ENCODE assay signal across 29 cellular contexts in genomic region chr4:82553020-82553419, GRCh38. TPM values are rescaled to one million over a fixed set of nuclear protein-coding genes. Genes with fewer than 3 reads are reported as not detected.
"Had no signal": no experiment of that assay in that cellular context is flagged by ENCODE, and none has a peak within 500 bp of the region (broad histone marks: within the 10 kb centered on the region; RNA-seq: fewer than 3 reads in every experiment).

No MANE protein-coding gene starts in this region.

- H3K4me3 Mint-ChIP-seq: effector memory CD8-positive, alpha-beta T cell; memory B cell; natural killer cell; stimulated activated naive B cell treated with anti-CD40 and anti-IgM and Interleukin-4, amounts not matched to agents 10 μg/mL and 1 μg/mL and 100 μg/mL, for 72 hours; stimulated activated naive CD8-positive, alpha-beta T cell treated with anti-CD3 and anti-CD28 coated beads, Interleukin-15, Interleukin-2, amounts not matched to agents 100 ng/mL and 50 ng/mL, for 24 hours had no signal

- H3K4me1 Mint-ChIP-seq: memory B cell; natural killer cell; stimulated activated naive B cell treated with anti-CD40 and anti-IgM and Interleukin-4, amounts not matched to agents 10 μg/mL and 1 μg/mL and 100 μg/mL, for 72 hours had no signal

- FAIRE-seq: endometrium, islet of Langerhans, urothelium cell line had no signal

- H3K9me3 Mint-ChIP-seq: effector memory CD8-positive, alpha-beta T cell; stimulated activated naive CD8-positive, alpha-beta T cell treated with anti-CD3 and anti-CD28 coated beads, Interleukin-15, Interleukin-2, amounts not matched to agents 100 ng/mL and 50 ng/mL, for 24 hours had no signal

- H3K9me3 ChIP-seq: esophagus squamous epithelium, lower lobe of right lung, ovary, psoas muscle, thoracic aorta, tibial nerve, upper lobe of left lung had no signal

- H3K4me3 ChIP-seq: coronary artery, esophagus squamous epithelium, heart right ventricle, left ventricle myocardium inferior, lower lobe of right lung, ovary, psoas muscle, skin epidermis, spleen, thoracic aorta, tibial nerve, upper lobe of left lung had no signal

- ATAC-seq: effector memory CD8-positive, alpha-beta T cell; heart right ventricle; left cardiac atrium; lower lobe of right lung; natural killer cell; psoas muscle; right cardiac atrium; stimulated activated naive B cell treated with anti-CD40 and anti-IgM and Interleukin-4, amounts not matched to agents 10 μg/mL and 1 μg/mL and 100 μg/mL, for 72 hours had no signal

- H3K27me3 ChIP-seq: heart right ventricle, ovary, tibial nerve, upper lobe of left lung had no signal

- DNase-seq: effector memory CD8-positive, alpha-beta T cell; erythroblast; esophagus squamous epithelium; foreskin melanocyte; glutamatergic neuron; heart right ventricle; hippocampal formation; left cardiac atrium; left ventricle myocardium inferior; lower lobe of right lung; natural killer cell; occipital lobe; ovary; posterior cingulate gyrus; psoas muscle; right cardiac atrium; spleen; stimulated activated CD4-positive, alpha-beta T cell treated with anti-CD3 and anti-CD28 coated beads, Interleukin-4, amount 100 ng/mL, for 4 hours; stimulated activated naive B cell treated with anti-CD40 and anti-IgM and Interleukin-4, amounts not matched to agents 10 μg/mL and 1 μg/mL and 100 μg/mL, for 72 hours; upper lobe of left lung had no signal

- H3K36me3 Mint-ChIP-seq: memory B cell; natural killer cell; stimulated activated naive B cell treated with anti-CD40 and anti-IgM and Interleukin-4, amounts not matched to agents 10 μg/mL and 1 μg/mL and 100 μg/mL, for 72 hours had no signal

- H3K27ac ChIP-seq: coronary artery, esophagus squamous epithelium, heart right ventricle, left ventricle myocardium inferior, lower lobe of right lung, ovary, psoas muscle, skin epidermis, spleen, thoracic aorta, tibial nerve, upper lobe of left lung had no signal

- H3K27ac Mint-ChIP-seq: effector memory CD8-positive, alpha-beta T cell; memory B cell; natural killer cell; stimulated activated naive B cell treated with anti-CD40 and anti-IgM and Interleukin-4, amounts not matched to agents 10 μg/mL and 1 μg/mL and 100 μg/mL, for 72 hours; stimulated activated naive CD8-positive, alpha-beta T cell treated with anti-CD3 and anti-CD28 coated beads, Interleukin-15, Interleukin-2, amounts not matched to agents 100 ng/mL and 50 ng/mL, for 24 hours had no signal

- H3K36me3 ChIP-seq: esophagus squamous epithelium, heart right ventricle, left ventricle myocardium inferior, lower lobe of right lung, ovary, spleen, thoracic aorta, tibial nerve, upper lobe of left lung had no signal

- H3K4me1 ChIP-seq: esophagus squamous epithelium, heart right ventricle, left ventricle myocardium inferior, lower lobe of right lung, psoas muscle, tibial nerve, upper lobe of left lung had no signal

RNA-seq across cellular contexts. Expression of gene TMEM150C, which starts 8.8 kb away (rescaled TPM):
- total RNA-seq: natural killer cell had no signal
